9 cellular contexts compared by ENCODE assay signal in genomic region chr1:36367067-36367466, GRCh38. TPM values are rescaled to one million over a fixed set of nuclear protein-coding genes. Genes with fewer than 3 reads are reported as not detected.
DNase-seq lines count a peak whose midpoint lies in the region; ATAC-seq lines count a peak whose summit lies in the region.
"Had no signal": no experiment of that assay in that cellular context is flagged by ENCODE, and none has a peak within 500 bp of the region (broad histone marks: within the 10 kb centered on the region; RNA-seq: fewer than 3 reads in every experiment).

No MANE protein-coding gene starts in this region.

- no peak overlapping the region for H3K4me3 ChIP-seq in CD4-positive, alpha-beta memory T cell (ENCODE audit: low read length in 2 of 2)
- no peak overlapping the region for H3K4me3 ChIP-seq in skeletal muscle tissue (ENCODE audit: low read length in 3 of 3)

- POLR2A ChIA-PET in CD4-positive, alpha-beta memory T cell (lab: Charles Lee; ENCODE audit: partially characterized antibody): interaction anchor here (0.6 to 6.4 kb wide), 22 partner anchors 7 to 1507 kb away, joined by 3 to 133 read pairs (median 5); partner anchors contain the start of genes AGO3, EVA1B, LSM10 and MAP7D1
- POLR2A ChIA-PET in T-cell (lab: Charles Lee): interaction anchor here (0.5 to 0.7 kb wide), 3 partner anchors 58 to 1141 kb away, joined by 6 read pairs; no protein-coding TSS in a partner anchor

- peaks cover 7 to 17% of the 10 kb centered on the region in 2 donors for H3K36me3 Mint-ChIP-seq in CD4-positive, alpha-beta memory T cell
- no peaks in the 10 kb centered on the region for H3K36me3 Mint-ChIP-seq in T-cell

- peak overlapping the region; percentile 89 to 97 (median 94) for H3K27ac Mint-ChIP-seq in CD4-positive, alpha-beta memory T cell
- H3K27ac Mint-ChIP-seq in T-cell: peak overlapping the region; percentile 85 to 90

- H3K4me1 ChIP-seq in CD4-positive, alpha-beta memory T cell (ENCODE audit: insufficient read depth, low read length): peaks cover 52% of the 10 kb centered on the region
- H3K4me1 ChIP-seq in skeletal muscle tissue (ENCODE audit: control insufficient read depth in 3 of 3, insufficient read depth in 3 of 3, low read length in 3 of 3): peaks cover 18 to 41% (median 39%) of the 10 kb centered on the region in 3 donors

- ATAC-seq in T-cell (replicated peaks in 1 of 4) (peak; percentile 64 to 79 (median 72)), HG02678 (IDR thresholded peaks at IDR 0.05; ENCODE audit: unreplicated experiment) (no peak)

- intact Hi-C loops in CD4-positive, alpha-beta memory T cell (cut with micrococcal nuclease): no loop called here

- peaks cover 36 to 56% (median 47%) of the 10 kb centered on the region in 4 donors for H3K4me1 Mint-ChIP-seq in CD4-positive, alpha-beta memory T cell
- H3K4me1 Mint-ChIP-seq in T-cell: peaks cover 50 to 57% (median 54%) of the 10 kb centered on the region in 3 donors

- no peaks in the 10 kb centered on the region for H3K9me3 Mint-ChIP-seq in CD4-positive, alpha-beta memory T cell
- no peaks in the 10 kb centered on the region for H3K9me3 Mint-ChIP-seq in T-cell

- H3K9ac ChIP-seq in skeletal muscle tissue (ENCODE audit: low read depth in 1 of 3, low read length in 3 of 3): no peak overlapping the region

- H3K27me3 Mint-ChIP-seq in CD4-positive, alpha-beta memory T cell: no peaks in the 10 kb centered on the region
- H3K27me3 Mint-ChIP-seq in T-cell: no peaks in the 10 kb centered on the region

- no peaks in the 10 kb centered on the region for H3K27me3 ChIP-seq in CD4-positive, alpha-beta memory T cell (ENCODE audit: insufficient read depth, low read length)
- no peaks in the 10 kb centered on the region for H3K27me3 ChIP-seq in skeletal muscle tissue (ENCODE audit: control insufficient read depth in 3 of 3, insufficient read depth in 3 of 3, low read length in 3 of 3)

- CTCF ChIA-PET in CD4-positive, alpha-beta memory T cell (lab: Charles Lee; ENCODE audit: partially characterized antibody): interaction anchor here (0.7 to 5.2 kb wide), 22 partner anchors 10 to 240 kb away, joined by 3 to 122 read pairs (median 9); partner anchors contain the start of genes EVA1B, LSM10, SH3D21 and STK40
- CTCF ChIA-PET in T-cell (lab: Charles Lee): interaction anchor here (0.6 to 3.4 kb wide), 12 partner anchors 13 to 71 kb away, joined by 3 to 24 read pairs (median 5); partner anchors contain the start of gene SH3D21 (in 1 of the 2)

- H3K27ac ChIP-seq in CD4-positive, alpha-beta memory T cell (ENCODE audit: low read depth, low read length): peak overlapping the region; percentile 55
- H3K27ac ChIP-seq in skeletal muscle tissue (ENCODE audit: low read depth, low read length): peak overlapping the region; percentile 19

- peaks cover 12% of the 10 kb centered on the region for H3K36me3 ChIP-seq in CD4-positive, alpha-beta memory T cell (ENCODE audit: insufficient read depth, low read length)
- peaks cover 10 to 23% (median 17%) of the 10 kb centered on the region in 3 donors for H3K36me3 ChIP-seq in skeletal muscle tissue (ENCODE audit: control insufficient read depth in 3 of 3, insufficient read depth in 3 of 3, low read length in 3 of 3)

- no peaks in the 10 kb centered on the region for H3K9me3 ChIP-seq in CD4-positive, alpha-beta memory T cell (ENCODE audit: control insufficient read depth in 1 of 2, low read length in 2 of 2)
- no peaks in the 10 kb centered on the region for H3K9me3 ChIP-seq in skeletal muscle tissue (ENCODE audit: control insufficient read depth in 3 of 3, low read length in 3 of 3)

- H3K4me3 Mint-ChIP-seq in CD4-positive, alpha-beta memory T cell: peak overlapping the region in 7 of 8 donors; percentile 50 to 79 (median 64)
- peak overlapping the region in 2 of 3 donors; percentile 22 to 62 for H3K4me3 Mint-ChIP-seq in T-cell

- peak; percentile 52 to 63 (median 57) for DNase-seq in CD4-positive, alpha-beta memory T cell
- DNase-seq in T-cell: peak in 31 of 34 experiments; percentile 22 to 63 (median 41)
- peak; percentile 72 for DNase-seq in dermis blood vessel endothelial cell
- no peak for DNase-seq in SIG-M5 treated with dmso at 0.1 percent for 504 hours (lab: John Stamatoyannopoulos, UW; ENCODE audit: unreplicated experiment)
- DNase-seq in nucleus accumbens (lab: John Stamatoyannopoulos, UW): no peak
- DNase-seq: Calu3, NCI-H748 treated with DMSO at 0.1 percent for 48 hours had no signal

RNA-seq across cellular contexts. Expression of gene STK40, which starts 18.7 kb away (rescaled TPM):
- total RNA-seq in CD4-positive, alpha-beta memory T cell: 10 to 100 TPM; 52.2 to 57.4 TPM
- 10 to 100 TPM; 26.6 to 49.7 TPM for polyA plus RNA-seq in CD4-positive, alpha-beta memory T cell
- total RNA-seq in T-cell (10 to 100 TPM; 29.6 to 71.1 (median 56.7) TPM), dermis blood vessel endothelial cell (20.4 and 57.0 TPM in 2 replicates), skeletal muscle tissue (11.0 TPM)

RNA-seq across cellular contexts. Expression of gene LSM10, which starts 30.6 kb away (rescaled TPM):
- 10 to 100 TPM; 51.0 to 53.0 TPM for total RNA-seq in CD4-positive, alpha-beta memory T cell
- polyA plus RNA-seq in CD4-positive, alpha-beta memory T cell: 100 to 1,000 TPM; 112 to 187 TPM
- total RNA-seq in T-cell: 10 to 100 TPM; 26.2 to 59.9 (median 55.4) TPM
- 9.9 and 13.0 TPM in 2 replicates for total RNA-seq in dermis blood vessel endothelial cell
- 4.2 TPM for total RNA-seq in skeletal muscle tissue

RNA-seq across cellular contexts. Expression of gene EVA1B, which starts 43.6 kb away (rescaled TPM):
- 1 to 10 TPM; 6.3 to 7.3 TPM for total RNA-seq in CD4-positive, alpha-beta memory T cell
- polyA plus RNA-seq in CD4-positive, alpha-beta memory T cell: 1 to 10 TPM; 5.2 to 8.1 TPM
- total RNA-seq in T-cell: 1 to 10 TPM; 2.0 to 8.1 (median 5.6) TPM
- total RNA-seq in dermis blood vessel endothelial cell: 105 and 192 TPM in 2 replicates
- total RNA-seq in skeletal muscle tissue: 40.7 TPM

Comparison
In these comparisons a context has a peak if more than half of its experiments do, and no peak if none do; other contexts are left out.
1. DNase-seq: peak in CD4-positive, alpha-beta memory T cell (5 of 5), T-cell (31 of 34) and dermis blood vessel endothelial cell (single experiment); none in SIG-M5 treated with dmso at 0.1 percent for 504 hours (single experiment) and nucleus accumbens (0 of 56).